In the genomic region with DNA sequence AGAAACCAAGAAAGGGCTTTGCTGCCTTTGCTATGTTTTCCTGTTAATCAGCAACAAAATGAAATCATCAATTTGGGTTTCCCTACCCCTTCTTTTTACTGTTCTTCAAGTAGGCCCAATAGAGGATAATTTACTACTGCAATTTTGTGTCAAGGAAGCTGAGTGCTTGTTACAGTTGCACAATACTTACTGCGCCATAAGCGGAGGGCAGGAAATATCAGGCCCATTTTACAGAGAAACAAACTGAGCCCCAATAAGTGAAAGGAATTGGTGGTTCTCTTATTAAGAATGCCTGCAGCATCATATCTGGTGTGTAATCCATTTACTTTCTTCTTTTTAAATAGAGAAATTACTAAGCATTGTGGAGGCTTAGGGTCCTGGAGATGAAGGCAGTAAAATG, we compare ENCODE assay signal across 16 cellular contexts. TPM values are rescaled to one million over a fixed set of nuclear protein-coding genes. Genes with fewer than 3 reads are reported as not detected.
DNase-seq lines count a peak whose midpoint lies in the region; ATAC-seq lines count a peak whose summit lies in the region.
"Had no signal": no experiment of that assay in that cellular context is flagged by ENCODE, and none has a peak within 500 bp of the region (broad histone marks: within the 10 kb centered on the region; RNA-seq: fewer than 3 reads in every experiment).

No MANE protein-coding gene starts in this region.

- no peaks in the 10 kb centered on the region for H3K9me3 Mint-ChIP-seq in activated naive CD4-positive, alpha-beta T cell treated with anti-CD3 and anti-CD28 coated beads, Interleukin-2, amount 50 U/mL, for 24 hours
- H3K9me3 Mint-ChIP-seq in immature natural killer cell: peaks cover 0 to 1% (median 0%) of the 10 kb centered on the region in 6 donors
- H3K9me3 Mint-ChIP-seq: H9 had no signal

- no peak overlapping the region for H3K4me3 ChIP-seq in SK-N-MC

- H3K27me3 Mint-ChIP-seq in activated naive CD4-positive, alpha-beta T cell treated with anti-CD3 and anti-CD28 coated beads, Interleukin-2, amount 50 U/mL, for 24 hours: no peaks in the 10 kb centered on the region
- H3K27me3 Mint-ChIP-seq in immature natural killer cell (ENCODE audit: low read depth in 3 of 3): peaks cover 3 to 18% (median 4%) of the 10 kb centered on the region in 3 donors

- no peaks in the 10 kb centered on the region for H3K36me3 Mint-ChIP-seq in activated naive CD4-positive, alpha-beta T cell treated with anti-CD3 and anti-CD28 coated beads, Interleukin-2, amount 50 U/mL, for 24 hours
- H3K36me3 Mint-ChIP-seq in immature natural killer cell: no peaks in the 10 kb centered on the region

- no peaks in the 10 kb centered on the region for H3K9me3 ChIP-seq in SK-N-MC (ENCODE audit: low read depth, low read length)

- H3K27ac Mint-ChIP-seq in activated naive CD4-positive, alpha-beta T cell treated with anti-CD3 and anti-CD28 coated beads, Interleukin-2, amount 50 U/mL, for 24 hours: peak overlapping the region; percentile 10
- peak overlapping the region; percentile 99 to 100 (median 100) for H3K27ac Mint-ChIP-seq in immature natural killer cell
- H3K27ac Mint-ChIP-seq: H9 had no signal

- H3K4me3 Mint-ChIP-seq in activated naive CD4-positive, alpha-beta T cell treated with anti-CD3 and anti-CD28 coated beads, Interleukin-2, amount 50 U/mL, for 24 hours: no peak overlapping the region
- peak overlapping the region; percentile 9 to 97 (median 66) for H3K4me3 Mint-ChIP-seq in immature natural killer cell
- H3K4me3 Mint-ChIP-seq: H9 had no signal

- ATAC-seq in HG02973 (IDR thresholded peaks at IDR 0.05; ENCODE audit: unreplicated experiment): no peak
- ATAC-seq: Panc1, Right ventricle myocardium inferior had no signal

- H3K4me1 Mint-ChIP-seq in activated naive CD4-positive, alpha-beta T cell treated with anti-CD3 and anti-CD28 coated beads, Interleukin-2, amount 50 U/mL, for 24 hours: peaks cover 51% of the 10 kb centered on the region
- peaks cover 54 to 65% of the 10 kb centered on the region in 2 donors for H3K4me1 Mint-ChIP-seq in immature natural killer cell

- peak overlapping the region; percentile 96 for H3K27ac ChIP-seq in SK-N-MC

- peak overlapping the region; percentile 43 for H3K9ac ChIP-seq in SK-N-MC (ENCODE audit: insufficient read length)

- H3K36me3 ChIP-seq in SK-N-MC (ENCODE audit: insufficient read depth, low read length): no peaks in the 10 kb centered on the region

- no peak for DNase-seq in activated naive CD4-positive, alpha-beta T cell (lab: John Stamatoyannopoulos, UW)
- DNase-seq in SK-N-MC (ENCODE audit: low read depth, low spot score) (no peak), immature natural killer cell (peak in 1 of 3 donors; percentile 35), anterior cingulate cortex (lab: John Stamatoyannopoulos, UW) (no peak), activated gamma-delta T cell treated with Interleukin-2 at 50 U/mL for 16 hours (no peak)
- DNase-seq: DND-41, H9, KG1, NCI-H1092, NCI-H146, NCI-H2081 treated with DMSO at 0.1 percent for 48 hours, NCI-H510A treated with DMSO at 0.1 percent for 48 hours had no signal

RNA-seq across cellular contexts. Expression of a gene that starts 9.3 kb away (rescaled TPM):
- polyA plus RNA-seq in immature natural killer cell: 100 to 1,000 TPM; 101 to 137 (median 129) TPM
